1 cellular context compared by ENCODE assay signal in genomic region chr20:61444637-61445036, GRCh38.
TF ChIP-seq lines count a peak whose summit lies in the region.

No MANE protein-coding gene starts in this region.

TF ChIP-seq in HepG2, 621 proteins besides CTCF, POLR2A, EP300 and RAD21:
- TF ChIP-seq NONO (IDR thresholded peaks at IDR 0.05) (peak; percentile 52; the same call in 1 of the 2 replicates), NONO (CRISPR knock-in tag; conservative IDR thresholded peaks at IDR 0.05) (no peak), ATF7 (IDR thresholded peaks at IDR 0.05) (0 out of 2 replicates have a peak, but pooled peaks have one; percentile 22), ATF7 (CRISPR knock-in tag; IDR thresholded peaks at IDR 0.05) (no peak), FOXP1 (IDR thresholded peaks at IDR 0.05) (0 out of 2 replicates have a peak, but pooled peaks have one; percentile 30), FOXP1 (CRISPR knock-in tag; IDR thresholded peaks at IDR 0.05) (no peak), ZBTB40 (IDR thresholded peaks at IDR 0.05) (peak; percentile 26; the same call in 1 of the 2 replicates), ZBTB40 (CRISPR knock-in tag; IDR thresholded peaks at IDR 0.05) (no peak), ZNF207 (IDR thresholded peaks at IDR 0.05; ENCODE audit: borderline replicate concordance) (peak; percentile 11; the same call in 1 of the 2 replicates), MNT (IDR thresholded peaks at IDR 0.05) (peak; percentile 27; the same call in 1 of the 2 replicates), KLF13 (CRISPR knock-in tag; IDR thresholded peaks at IDR 0.05) (no peak), NBN (conservative IDR thresholded peaks at IDR 0.05) (0 out of 2 replicates have a peak, but pooled peaks have one; percentile 59), TFDP1 (CRISPR knock-in tag; IDR thresholded peaks at IDR 0.05; ENCODE audit: borderline replicate concordance) (no peak), REL (CRISPR knock-in tag; conservative IDR thresholded peaks at IDR 0.05) (no peak), PLRG1 (conservative IDR thresholded peaks at IDR 0.05) (peak; percentile 91), CEBPG (CRISPR knock-in tag; IDR thresholded peaks at IDR 0.05) (no peak), ZNF646 (CRISPR knock-in tag; IDR thresholded peaks at IDR 0.05) (peak; percentile 39; the same call in 1 of the 2 replicates)
